Comparison of ENCODE assay signal across 15 cellular contexts in the genomic region with DNA sequence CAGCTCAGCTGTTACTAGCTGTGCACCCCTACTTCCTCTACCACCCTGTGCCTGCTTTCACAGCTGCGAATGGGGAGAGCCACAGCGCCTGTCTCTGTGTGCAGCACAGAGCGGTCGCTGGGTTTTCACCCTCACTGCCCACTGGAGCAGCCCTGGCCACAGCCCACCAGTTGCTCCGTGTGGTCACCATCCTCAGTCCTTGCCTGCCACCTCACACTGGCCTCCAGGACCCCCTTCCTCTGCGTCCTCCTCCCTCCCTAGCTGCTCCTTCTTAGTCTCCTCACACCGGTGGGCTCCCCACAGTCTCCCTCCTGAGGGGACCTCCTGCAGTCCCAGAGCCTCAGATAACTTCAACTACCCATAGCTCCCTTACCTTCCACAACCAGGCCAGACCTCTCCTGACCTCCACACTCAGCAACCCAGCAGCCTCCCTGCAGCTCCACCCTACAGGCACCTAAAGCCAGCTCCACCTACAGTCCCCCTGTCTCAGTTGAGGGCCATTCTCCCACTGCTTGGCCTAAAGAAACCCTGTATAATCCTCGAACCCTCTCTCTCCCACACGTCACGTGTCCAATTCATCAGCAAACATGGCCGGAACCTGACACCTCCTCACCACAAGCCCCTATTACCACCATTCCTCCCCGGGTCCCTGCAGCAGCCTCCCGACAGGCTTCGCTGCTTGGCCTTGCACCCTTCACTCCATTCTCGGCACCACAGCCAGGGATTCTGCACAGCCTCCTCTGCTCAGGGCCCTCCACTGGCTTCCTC. TPM values are rescaled to one million over a fixed set of nuclear protein-coding genes. Genes with fewer than 3 reads are reported as not detected.
DNase-seq lines count a peak whose midpoint lies in the region; ATAC-seq and TF ChIP-seq lines count a peak whose summit lies in the region.
"Had no signal": no experiment of that assay in that cellular context is flagged by ENCODE, and none has a peak within 500 bp of the region (broad histone marks: within the 10 kb centered on the region; RNA-seq: fewer than 3 reads in every experiment).

No MANE protein-coding gene starts in this region.

- H3K27ac ChIP-seq in stomach (peak overlapping the region in 4 of 5 donors; percentile 4 to 87 (median 83)), prostate gland (peak overlapping the region in 1 of 2 donors; percentile 47)
- H3K27ac ChIP-seq: HL-60 had no signal

- H3K27me3 ChIP-seq in stomach, result no peaks in the 10 kb centered on the region
- no peaks in the 10 kb centered on the region for H3K27me3 ChIP-seq in prostate gland (replicated peaks; ENCODE audit: insufficient read depth)
- H3K27me3 ChIP-seq: adrenal gland had no signal

- POLR2A ChIA-PET in activated CD8-positive, alpha-beta T cell treated with anti-CD3 and anti-CD28 coated beads, Interleukin-2, amount 10 ng/mL, durations not matched to agents 7 days and 5 days (lab: Charles Lee), result no interaction called here

- WGBS in stomach, 5 donors, result 88 to 95% (median 91%) methylated on average over 13 to 15 of the region's 15 CpGs
- WGBS in prostate gland, result 91% methylated on average over 15 of the region's 15 CpGs

- CTCF ChIA-PET in activated CD8-positive, alpha-beta memory T cell treated with anti-CD3 and anti-CD28 coated beads, Interleukin-2, amount 10 ng/mL, durations not matched to agents 7 days and 5 days (lab: Charles Lee), result interaction anchor here (1.0 to 1.1 kb wide), 5 partner anchors 10 to 62 kb away, joined by 3 to 4 read pairs (median 4); no protein-coding TSS in a partner anchor
- CTCF ChIA-PET in activated CD8-positive, alpha-beta T cell treated with anti-CD3 and anti-CD28 coated beads, Interleukin-2, amount 10 ng/mL, durations not matched to agents 7 days and 5 days (lab: Charles Lee), result interaction anchor here (1.7 kb wide), 1 partner anchor 62 kb away, joined by 5 read pairs; no protein-coding TSS in a partner anchor

- H3K4me3 ChIP-seq in stomach (no peak overlapping the region), prostate gland (no peak overlapping the region)
- H3K4me3 ChIP-seq: adrenal gland had no signal

- no peak for TF ChIP-seq EP300 in stomach (IDR thresholded peaks at IDR 0.05)

- H3K9me3 ChIP-seq in stomach (no peaks in the 10 kb centered on the region), prostate gland (no peaks in the 10 kb centered on the region)
- H3K9me3 ChIP-seq: adrenal gland had no signal

- peaks cover 64 to 100% (median 99%) of the 10 kb centered on the region in 4 donors for H3K36me3 ChIP-seq in stomach
- H3K36me3 ChIP-seq in prostate gland, result peaks cover 0 to 7% of the 10 kb centered on the region in 2 donors

- TF ChIP-seq POLR2A in stomach (IDR thresholded peaks at IDR 0.05) (no peak), prostate gland (IDR thresholded peaks at IDR 0.05) (no peak)

- no peak for TF ChIP-seq CTCF in stomach (IDR thresholded peaks at IDR 0.05)
- TF ChIP-seq CTCF in prostate gland (IDR thresholded peaks at IDR 0.05), result no peak

- no peak for DNase-seq in activated CD8-positive, alpha-beta memory T cell treated with anti-CD3 and anti-CD28 coated beads, Interleukin-2, amount 10 ng/mL, durations not matched to agents 7 days and 5 days
- no peak for DNase-seq in activated CD8-positive, alpha-beta memory T cell treated with anti-CD3 and anti-CD28 coated beads, Interleukin-2, amount 50 U/mL, for 48 hours
- DNase-seq in activated CD8-positive, alpha-beta T cell treated with anti-CD3 and anti-CD28 coated beads, Interleukin-2, amount 10 ng/mL, durations not matched to agents 7 days and 5 days, result no peak
- DNase-seq in immature natural killer cell, result no peak
- no peak for DNase-seq in stomach
- no peak for DNase-seq in prostate gland (ENCODE audit: low spot score)
- no peak for DNase-seq in stimulated activated CD4-positive, alpha-beta T cell treated with anti-CD3 and anti-CD28 coated beads, Interleukin-12 subunit alpha, Interleukin-12 subunit beta, amount 100 ng/mL, for 4 hours
- DNase-seq in GM19238 (ENCODE audit: insufficient read length, low spot score), result no peak
- DNase-seq: activated CD4-positive, alpha-beta T cell treated with anti-CD3 and anti-CD28 coated beads, Interleukin-2, amount 10 ng/mL, durations not matched to agents 7 days and 5 days; adrenal gland; dermis blood vessel endothelial cell; trophoblast cell had no signal

- H3K36me3 Mint-ChIP-seq in activated CD8-positive, alpha-beta memory T cell treated with anti-CD3 and anti-CD28 coated beads, Interleukin-2, amount 10 ng/mL, durations not matched to agents 7 days and 5 days, result peaks cover 63% of the 10 kb centered on the region
- H3K36me3 Mint-ChIP-seq in activated CD8-positive, alpha-beta T cell treated with anti-CD3 and anti-CD28 coated beads, Interleukin-2, amount 10 ng/mL, durations not matched to agents 7 days and 5 days (ENCODE audit: low read depth), result peaks cover 72% of the 10 kb centered on the region
- peaks cover 24 to 70% (median 31%) of the 10 kb centered on the region in 3 donors for H3K36me3 Mint-ChIP-seq in immature natural killer cell

- H3K4me3 Mint-ChIP-seq in activated CD8-positive, alpha-beta memory T cell treated with anti-CD3 and anti-CD28 coated beads, Interleukin-2, amount 10 ng/mL, durations not matched to agents 7 days and 5 days, result no peak overlapping the region
- no peak overlapping the region for H3K4me3 Mint-ChIP-seq in activated CD8-positive, alpha-beta T cell treated with anti-CD3 and anti-CD28 coated beads, Interleukin-2, amount 10 ng/mL, durations not matched to agents 7 days and 5 days
- H3K4me3 Mint-ChIP-seq in immature natural killer cell, result peak overlapping the region in 1 of 5 donors; percentile 23
- H3K4me3 Mint-ChIP-seq: activated CD4-positive, alpha-beta T cell treated with anti-CD3 and anti-CD28 coated beads, Interleukin-2, amount 10 ng/mL, durations not matched to agents 7 days and 5 days had no signal

- H3K4me1 ChIP-seq in stomach (peaks cover 54 to 97% (median 67%) of the 10 kb centered on the region in 4 donors), prostate gland (replicated peaks) (peaks cover 2% of the 10 kb centered on the region)

- H3K27me3 Mint-ChIP-seq in activated CD8-positive, alpha-beta memory T cell treated with anti-CD3 and anti-CD28 coated beads, Interleukin-2, amount 10 ng/mL, durations not matched to agents 7 days and 5 days, result no peaks in the 10 kb centered on the region
- no peaks in the 10 kb centered on the region for H3K27me3 Mint-ChIP-seq in activated CD8-positive, alpha-beta T cell treated with anti-CD3 and anti-CD28 coated beads, Interleukin-2, amount 10 ng/mL, durations not matched to agents 7 days and 5 days (ENCODE audit: low read depth)
- peaks cover 0 to 16% (median 12%) of the 10 kb centered on the region in 3 donors for H3K27me3 Mint-ChIP-seq in immature natural killer cell (ENCODE audit: low read depth in 3 of 3)
- H3K27me3 Mint-ChIP-seq: activated CD4-positive, alpha-beta T cell treated with anti-CD3 and anti-CD28 coated beads, Interleukin-2, amount 10 ng/mL, durations not matched to agents 7 days and 5 days had no signal

- ATAC-seq in activated CD8-positive, alpha-beta memory T cell treated with anti-CD3 and anti-CD28 coated beads, Interleukin-2, amount 10 ng/mL, durations not matched to agents 7 days and 5 days, result no peak
- ATAC-seq in activated CD8-positive, alpha-beta T cell treated with anti-CD3 and anti-CD28 coated beads, Interleukin-2, amount 10 ng/mL, durations not matched to agents 7 days and 5 days, result no peak
- ATAC-seq: sciatic nerve had no signal

- intact Hi-C loops in stomach (cut with DNase I; ENCODE audit: low total_unique reads) (no loop called here), prostate gland (cut with DNase I) (no loop called here)

- H3K27ac Mint-ChIP-seq in activated CD8-positive, alpha-beta memory T cell treated with anti-CD3 and anti-CD28 coated beads, Interleukin-2, amount 10 ng/mL, durations not matched to agents 7 days and 5 days, result peak overlapping the region; percentile 20
- H3K27ac Mint-ChIP-seq in activated CD8-positive, alpha-beta T cell treated with anti-CD3 and anti-CD28 coated beads, Interleukin-2, amount 10 ng/mL, durations not matched to agents 7 days and 5 days, result peak overlapping the region; percentile 63
- peak overlapping the region in 5 of 6 donors; percentile 25 to 84 (median 64) for H3K27ac Mint-ChIP-seq in immature natural killer cell
- H3K27ac Mint-ChIP-seq: activated CD4-positive, alpha-beta T cell treated with anti-CD3 and anti-CD28 coated beads, Interleukin-2, amount 10 ng/mL, durations not matched to agents 7 days and 5 days had no signal

- H3K4me1 Mint-ChIP-seq in activated CD8-positive, alpha-beta memory T cell treated with anti-CD3 and anti-CD28 coated beads, Interleukin-2, amount 10 ng/mL, durations not matched to agents 7 days and 5 days, result peaks cover 24% of the 10 kb centered on the region
- peaks cover 10% of the 10 kb centered on the region for H3K4me1 Mint-ChIP-seq in activated CD8-positive, alpha-beta T cell treated with anti-CD3 and anti-CD28 coated beads, Interleukin-2, amount 10 ng/mL, durations not matched to agents 7 days and 5 days (ENCODE audit: low read depth)
- H3K4me1 Mint-ChIP-seq in immature natural killer cell, result no peaks in the 10 kb centered on the region

- no peaks in the 10 kb centered on the region for H3K9me3 Mint-ChIP-seq in activated CD8-positive, alpha-beta memory T cell treated with anti-CD3 and anti-CD28 coated beads, Interleukin-2, amount 10 ng/mL, durations not matched to agents 7 days and 5 days (ENCODE audit: low read depth)
- H3K9me3 Mint-ChIP-seq in activated CD8-positive, alpha-beta T cell treated with anti-CD3 and anti-CD28 coated beads, Interleukin-2, amount 10 ng/mL, durations not matched to agents 7 days and 5 days (ENCODE audit: insufficient read depth), result no peaks in the 10 kb centered on the region
- peaks cover 0 to 1% (median 0%) of the 10 kb centered on the region in 6 donors for H3K9me3 Mint-ChIP-seq in immature natural killer cell
- H3K9me3 Mint-ChIP-seq: activated CD4-positive, alpha-beta T cell treated with anti-CD3 and anti-CD28 coated beads, Interleukin-2, amount 10 ng/mL, durations not matched to agents 7 days and 5 days had no signal

RNA-seq across cellular contexts. Expression of gene PLAC9, which starts 28.0 kb away (rescaled TPM):
- total RNA-seq in activated CD8-positive, alpha-beta memory T cell treated with anti-CD3 and anti-CD28 coated beads, Interleukin-2, amount 10 ng/mL, durations not matched to agents 7 days and 5 days, result not detected
- not detected for total RNA-seq in activated CD8-positive, alpha-beta T cell treated with anti-CD3 and anti-CD28 coated beads, Interleukin-2, amount 10 ng/mL, durations not matched to agents 7 days and 5 days
- not detected for polyA plus RNA-seq in immature natural killer cell
- 10 to 100 TPM in 2 of 5 donors, 1 to 10 TPM in 1, not detected in 2; 2.0 to 37.4 (median 11.6) TPM for total RNA-seq in stomach
- 10 to 100 TPM; 14.2 to 28.3 (median 26.4) TPM for polyA plus RNA-seq in stomach
- total RNA-seq in prostate gland, result 10 to 100 TPM in 1 of 2 donors, 1 to 10 TPM in 1; 8.9 to 14.7 TPM
- total RNA-seq: activated CD4-positive, alpha-beta T cell treated with anti-CD3 and anti-CD28 coated beads, Interleukin-2, amount 10 ng/mL, durations not matched to agents 7 days and 5 days; M059J had no signal

RNA-seq across cellular contexts. Expression of gene ANXA11, which starts 44.8 kb away (rescaled TPM):
- total RNA-seq in activated CD8-positive, alpha-beta memory T cell treated with anti-CD3 and anti-CD28 coated beads, Interleukin-2, amount 10 ng/mL, durations not matched to agents 7 days and 5 days, result 100 to 1,000 TPM; 251 to 288 TPM
- 100 to 1,000 TPM; 249 to 277 TPM for total RNA-seq in activated CD8-positive, alpha-beta T cell treated with anti-CD3 and anti-CD28 coated beads, Interleukin-2, amount 10 ng/mL, durations not matched to agents 7 days and 5 days
- polyA plus RNA-seq in immature natural killer cell, result 100 to 1,000 TPM; 136 to 270 (median 181) TPM
- 100 to 1,000 TPM in 3 of 5 donors, 10 to 100 TPM in 2; 91.4 to 293 (median 109) TPM for total RNA-seq in stomach
- 100 to 1,000 TPM; 171 to 208 (median 181) TPM for polyA plus RNA-seq in stomach
- 100 to 1,000 TPM; 158 to 174 TPM for total RNA-seq in prostate gland
